Comparison of ENCODE assay signal across 1 cellular context in the genomic region with DNA sequence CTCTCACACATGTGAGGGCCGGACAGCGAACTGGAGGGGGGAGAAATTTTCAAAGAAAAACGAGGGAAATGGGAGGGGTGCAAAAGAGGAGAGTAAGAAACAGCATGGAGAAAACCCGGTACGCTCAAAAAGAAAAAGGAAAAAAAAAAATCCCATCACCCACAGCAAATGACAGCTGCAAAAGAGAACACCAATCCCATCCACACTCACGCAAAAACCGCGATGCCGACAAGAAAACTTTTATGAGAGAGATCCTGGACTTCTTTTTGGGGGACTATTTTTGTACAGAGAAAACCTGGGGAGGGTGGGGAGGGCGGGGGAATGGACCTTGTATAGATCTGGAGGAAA.
TF ChIP-seq lines count a peak whose summit lies in the region.

No MANE protein-coding gene starts in this region.

TF ChIP-seq in GM23338, 12 proteins besides CTCF, POLR2A, EP300 and RAD21 (continued from another document):
- TF ChIP-seq, protein P1, sequence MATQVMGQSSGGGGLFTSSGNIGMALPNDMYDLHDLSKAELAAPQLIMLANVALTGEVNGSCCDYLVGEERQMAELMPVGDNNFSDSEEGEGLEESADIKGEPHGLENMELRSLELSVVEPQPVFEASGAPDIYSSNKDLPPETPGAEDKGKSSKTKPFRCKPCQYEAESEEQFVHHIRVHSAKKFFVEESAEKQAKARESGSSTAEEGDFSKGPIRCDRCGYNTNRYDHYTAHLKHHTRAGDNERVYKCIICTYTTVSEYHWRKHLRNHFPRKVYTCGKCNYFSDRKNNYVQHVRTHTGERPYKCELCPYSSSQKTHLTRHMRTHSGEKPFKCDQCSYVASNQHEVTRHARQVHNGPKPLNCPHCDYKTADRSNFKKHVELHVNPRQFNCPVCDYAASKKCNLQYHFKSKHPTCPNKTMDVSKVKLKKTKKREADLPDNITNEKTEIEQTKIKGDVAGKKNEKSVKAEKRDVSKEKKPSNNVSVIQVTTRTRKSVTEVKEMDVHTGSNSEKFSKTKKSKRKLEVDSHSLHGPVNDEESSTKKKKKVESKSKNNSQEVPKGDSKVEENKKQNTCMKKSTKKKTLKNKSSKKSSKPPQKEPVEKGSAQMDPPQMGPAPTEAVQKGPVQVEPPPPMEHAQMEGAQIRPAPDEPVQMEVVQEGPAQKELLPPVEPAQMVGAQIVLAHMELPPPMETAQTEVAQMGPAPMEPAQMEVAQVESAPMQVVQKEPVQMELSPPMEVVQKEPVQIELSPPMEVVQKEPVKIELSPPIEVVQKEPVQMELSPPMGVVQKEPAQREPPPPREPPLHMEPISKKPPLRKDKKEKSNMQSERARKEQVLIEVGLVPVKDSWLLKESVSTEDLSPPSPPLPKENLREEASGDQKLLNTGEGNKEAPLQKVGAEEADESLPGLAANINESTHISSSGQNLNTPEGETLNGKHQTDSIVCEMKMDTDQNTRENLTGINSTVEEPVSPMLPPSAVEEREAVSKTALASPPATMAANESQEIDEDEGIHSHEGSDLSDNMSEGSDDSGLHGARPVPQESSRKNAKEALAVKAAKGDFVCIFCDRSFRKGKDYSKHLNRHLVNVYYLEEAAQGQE (IDR thresholded peaks at IDR 0.05; ENCODE audit: unreplicated experiment), result no peak
- TF ChIP-seq EZH2 (IDR thresholded peaks at IDR 0.05; ENCODE audit: low read depth, unreplicated experiment) (no peak), EZH2phosphoT487 (IDR thresholded peaks at IDR 0.05; ENCODE audit: unreplicated experiment) (no peak), NANOG (IDR thresholded peaks at IDR 0.05; ENCODE audit: borderline replicate concordance) (no peak)
- TF ChIP-seq, protein P2, sequence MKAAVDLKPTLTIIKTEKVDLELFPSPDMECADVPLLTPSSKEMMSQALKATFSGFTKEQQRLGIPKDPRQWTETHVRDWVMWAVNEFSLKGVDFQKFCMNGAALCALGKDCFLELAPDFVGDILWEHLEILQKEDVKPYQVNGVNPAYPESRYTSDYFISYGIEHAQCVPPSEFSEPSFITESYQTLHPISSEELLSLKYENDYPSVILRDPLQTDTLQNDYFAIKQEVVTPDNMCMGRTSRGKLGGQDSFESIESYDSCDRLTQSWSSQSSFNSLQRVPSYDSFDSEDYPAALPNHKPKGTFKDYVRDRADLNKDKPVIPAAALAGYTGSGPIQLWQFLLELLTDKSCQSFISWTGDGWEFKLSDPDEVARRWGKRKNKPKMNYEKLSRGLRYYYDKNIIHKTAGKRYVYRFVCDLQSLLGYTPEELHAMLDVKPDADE (IDR thresholded peaks at IDR 0.05), result no peak
